1 cellular context compared by ENCODE assay signal in genomic region chr21:41726630-41726969, GRCh38.
A peak's percentile ranks its signal among the peaks of the same experiment; 100 is the strongest.
TF ChIP-seq lines count a peak whose summit lies in the region.

No MANE protein-coding gene starts in this region.

TF ChIP-seq in HepG2, 621 proteins besides CTCF, POLR2A, EP300 and RAD21:
- TF ChIP-seq ZNF512 (CRISPR knock-in tag; IDR thresholded peaks at IDR 0.05), result peak; percentile 7; the same call in 1 of the 2 replicates
- TF ChIP-seq HOXA7 (CRISPR knock-in tag; IDR thresholded peaks at IDR 0.05), result no peak
